In the genomic region with DNA sequence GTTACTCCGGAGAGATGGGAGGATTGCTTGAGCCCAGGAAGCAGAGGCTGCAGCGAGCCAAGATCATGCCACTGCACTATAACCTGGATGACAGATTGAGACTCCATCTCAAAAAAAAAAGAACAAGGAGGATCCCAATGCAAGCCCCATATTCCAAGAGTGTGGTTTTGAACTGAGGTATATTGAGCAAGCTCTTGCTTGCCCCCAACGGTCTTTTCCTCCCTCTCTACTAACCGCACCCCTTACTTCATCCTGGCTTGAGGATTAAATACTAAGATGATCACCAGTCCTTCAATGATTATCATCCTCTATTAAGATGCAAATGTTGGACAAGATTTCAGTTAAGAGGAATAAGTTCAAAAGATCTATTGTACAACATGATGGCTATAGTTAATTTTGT, we compare ENCODE assay signal across 25 cellular contexts.
"Had no signal": no experiment of that assay in that cellular context is flagged by ENCODE, and none has a peak within 500 bp of the region (broad histone marks: within the 10 kb centered on the region; RNA-seq: fewer than 3 reads in every experiment).

No MANE protein-coding gene starts in this region.

- ATAC-seq: effector memory CD8-positive, alpha-beta T cell; gastrocnemius medialis; natural killer cell treated with Interleukin-12 subunit alpha and Interleukin-12 subunit beta and Interleukin-15 and Interleukin-18, amount 100 ng/mL, for 72 hours; right cardiac atrium; stimulated activated naive B cell treated with anti-CD40 and anti-IgM and Interleukin-4, amounts not matched to agents 10 μg/mL and 1 μg/mL and 100 μg/mL, for 72 hours had no signal

- H3K9me3 Mint-ChIP-seq: activated CD4-positive, alpha-beta memory T cell treated with anti-CD3 and anti-CD28 coated beads, Interleukin-2, amount 10 ng/mL, durations not matched to agents 7 days and 5 days; activated CD4-positive, alpha-beta T cell treated with anti-CD3 and anti-CD28 coated beads, Interleukin-2, amount 10 ng/mL, durations not matched to agents 24 days and 14 days; effector memory CD8-positive, alpha-beta T cell; natural killer cell treated with Interleukin-12 subunit alpha and Interleukin-12 subunit beta and Interleukin-15 and Interleukin-18, amount 100 ng/mL, for 72 hours; stimulated activated naive B cell treated with anti-CD40 and anti-IgM and Interleukin-4, amounts not matched to agents 10 μg/mL and 1 μg/mL and 100 μg/mL, for 72 hours had no signal

- H3K27me3 Mint-ChIP-seq: activated CD4-positive, alpha-beta memory T cell treated with anti-CD3 and anti-CD28 coated beads, Interleukin-2, amount 10 ng/mL, durations not matched to agents 7 days and 5 days; activated CD4-positive, alpha-beta T cell treated with anti-CD3 and anti-CD28 coated beads, Interleukin-2, amount 10 ng/mL, durations not matched to agents 24 days and 14 days; activated naive CD8-positive, alpha-beta T cell; effector memory CD8-positive, alpha-beta T cell; natural killer cell treated with Interleukin-12 subunit alpha and Interleukin-12 subunit beta and Interleukin-15 and Interleukin-18, amount 100 ng/mL, for 72 hours; stimulated activated naive B cell treated with anti-CD40 and anti-IgM and Interleukin-4, amounts not matched to agents 10 μg/mL and 1 μg/mL and 100 μg/mL, for 72 hours had no signal

- H3K36me3 Mint-ChIP-seq: activated naive CD8-positive, alpha-beta T cell; natural killer cell treated with Interleukin-12 subunit alpha and Interleukin-12 subunit beta and Interleukin-15 and Interleukin-18, amount 100 ng/mL, for 72 hours; stimulated activated naive B cell treated with anti-CD40 and anti-IgM and Interleukin-4, amounts not matched to agents 10 μg/mL and 1 μg/mL and 100 μg/mL, for 72 hours had no signal

- DNase-seq: activated CD4-positive, alpha-beta memory T cell treated with anti-CD3 and anti-CD28 coated beads, Interleukin-2, amount 10 ng/mL, durations not matched to agents 7 days and 5 days; activated CD4-positive, alpha-beta T cell treated with anti-CD3 and anti-CD28 coated beads, Interleukin-2, amount 10 ng/mL, durations not matched to agents 24 days and 14 days; activated CD4-positive, CD25-positive, alpha-beta regulatory T cell treated with anti-CD3 and anti-CD28 coated beads, Interleukin-2, amount 50 U/mL, for 72 hours; activated effector memory CD4-positive, alpha-beta T cell treated with Interleukin-2 at 50 U/mL for 16 hours; activated naive CD4-positive, alpha-beta T cell treated with Interleukin-2 at 50 U/mL for 16 hours; anterior cingulate cortex; cerebellar nuclear complex; colonic mucosa; effector memory CD8-positive, alpha-beta T cell; erythroblast; gastrocnemius medialis; glutamatergic neuron; islet precursor cell; left ventricle myocardium inferior; mesendoderm; right cardiac atrium; stimulated activated CD4-positive, alpha-beta T cell treated with anti-CD3 and anti-CD28 coated beads, Interleukin-15, amount 100 ng/mL, for 24 hours; stimulated activated CD4-positive, alpha-beta T cell treated with anti-CD3 and anti-CD28 coated beads, Interleukin-2, amount 100 ng/mL, for 24 hours; stimulated activated naive B cell treated with anti-CD40 and anti-IgM and Interleukin-4, amounts not matched to agents 10 μg/mL and 1 μg/mL and 100 μg/mL, for 72 hours; stomach; T1000; thyroid gland; upper lobe of left lung had no signal

- H3K27ac Mint-ChIP-seq: activated CD4-positive, alpha-beta memory T cell treated with anti-CD3 and anti-CD28 coated beads, Interleukin-2, amount 10 ng/mL, durations not matched to agents 7 days and 5 days; activated CD4-positive, alpha-beta T cell treated with anti-CD3 and anti-CD28 coated beads, Interleukin-2, amount 10 ng/mL, durations not matched to agents 24 days and 14 days; activated naive CD8-positive, alpha-beta T cell; effector memory CD8-positive, alpha-beta T cell; natural killer cell treated with Interleukin-12 subunit alpha and Interleukin-12 subunit beta and Interleukin-15 and Interleukin-18, amount 100 ng/mL, for 72 hours; stimulated activated naive B cell treated with anti-CD40 and anti-IgM and Interleukin-4, amounts not matched to agents 10 μg/mL and 1 μg/mL and 100 μg/mL, for 72 hours had no signal

- H3K4me3 Mint-ChIP-seq: activated CD4-positive, alpha-beta memory T cell treated with anti-CD3 and anti-CD28 coated beads, Interleukin-2, amount 10 ng/mL, durations not matched to agents 7 days and 5 days; activated CD4-positive, alpha-beta T cell treated with anti-CD3 and anti-CD28 coated beads, Interleukin-2, amount 10 ng/mL, durations not matched to agents 24 days and 14 days; activated naive CD8-positive, alpha-beta T cell; effector memory CD8-positive, alpha-beta T cell; natural killer cell treated with Interleukin-12 subunit alpha and Interleukin-12 subunit beta and Interleukin-15 and Interleukin-18, amount 100 ng/mL, for 72 hours; stimulated activated naive B cell treated with anti-CD40 and anti-IgM and Interleukin-4, amounts not matched to agents 10 μg/mL and 1 μg/mL and 100 μg/mL, for 72 hours had no signal
